In the genomic region with DNA sequence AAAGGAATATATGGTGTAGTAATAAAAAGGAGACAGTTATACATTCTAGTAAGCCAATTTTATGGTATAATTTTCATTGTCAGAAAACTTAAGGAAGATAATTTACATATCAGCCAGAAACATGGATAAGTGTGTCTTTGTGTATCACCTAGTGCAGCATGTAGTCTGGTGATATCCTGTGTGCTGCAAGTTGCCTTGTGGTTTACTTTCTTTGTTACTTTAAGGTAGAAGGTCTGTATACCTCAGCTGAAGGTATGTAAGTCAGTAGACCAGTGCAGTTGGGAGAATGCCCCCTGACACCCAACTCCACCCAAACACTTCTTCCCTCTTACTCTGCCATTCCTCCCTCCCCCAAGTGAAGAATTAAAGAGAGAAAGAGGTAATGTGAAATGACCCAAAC, we compare ENCODE assay signal across 19 cellular contexts.
"Had no signal": no experiment of that assay in that cellular context is flagged by ENCODE, and none has a peak within 500 bp of the region (broad histone marks: within the 10 kb centered on the region; RNA-seq: fewer than 3 reads in every experiment).

No MANE protein-coding gene starts in this region.

- H3K36me3 ChIP-seq: right atrium auricular region had no signal

- H3K4me3 ChIP-seq: ascending aorta, coronary artery, gastrocnemius medialis, lung, right atrium auricular region had no signal

- H3K4me1 ChIP-seq: right atrium auricular region had no signal

- H3K27ac ChIP-seq: ascending aorta, coronary artery, gastrocnemius medialis, right atrium auricular region had no signal

- ATAC-seq: activated T-helper 17 cell treated with anti-CD3 and anti-CD28 coated beads, Interleukin-2, amount 50 U/mL, for 72 hours; esophagus mucosa; gastrocnemius medialis; left lobe of liver had no signal

- H3K9me3 ChIP-seq: ascending aorta, gastrocnemius medialis, right atrium auricular region had no signal

- DNase-seq: activated CD4-positive, alpha-beta T cell treated with anti-CD3 and anti-CD28 coated beads, Interleukin-2, amount 50 U/mL, for 1 hour; activated naive CD4-positive, alpha-beta T cell treated with Interleukin-2 at 50 U/mL for 16 hours; gastrocnemius medialis; head of caudate nucleus; kidney; stimulated activated CD4-positive, alpha-beta T cell treated with anti-CD3 and anti-CD28 coated beads, Interleukin-12 subunit alpha, Interleukin-12 subunit beta, amount 100 ng/mL, for 4 hours; stimulated activated CD4-positive, alpha-beta T cell treated with anti-CD3 and anti-CD28 coated beads, Interleukin-1b, Interleukin-23, amount 100 ng/mL, for 48 hours; stimulated activated CD8-positive, alpha-beta memory T cell treated with anti-CD3 and anti-CD28 coated beads, Interleukin-4, amount 100 ng/mL, for 48 hours; stimulated activated naive CD4-positive, alpha-beta T cell; T-cell; T1000 had no signal

- H3K27me3 Mint-ChIP-seq: activated T-helper 17 cell treated with anti-CD3 and anti-CD28 coated beads, Interleukin-2, amount 50 U/mL, for 72 hours; T-cell had no signal

- H3K27ac Mint-ChIP-seq: activated T-helper 17 cell treated with anti-CD3 and anti-CD28 coated beads, Interleukin-2, amount 50 U/mL, for 72 hours had no signal

- H3K4me3 Mint-ChIP-seq: activated T-helper 17 cell treated with anti-CD3 and anti-CD28 coated beads, Interleukin-2, amount 50 U/mL, for 72 hours; neural crest cell had no signal

- H3K9me3 Mint-ChIP-seq: activated T-helper 17 cell treated with anti-CD3 and anti-CD28 coated beads, Interleukin-2, amount 50 U/mL, for 72 hours; neural crest cell; T-cell had no signal

- H3K27me3 ChIP-seq: ascending aorta, gastrocnemius medialis, right atrium auricular region had no signal
